ENCODE assay signal across 8 cellular contexts in genomic region chr2:196926562-196927317, GRCh38. TPM values are rescaled to one million over a fixed set of nuclear protein-coding genes. Genes with fewer than 3 reads are reported as not detected.
A peak's percentile ranks its signal among the peaks of the same experiment; 100 is the strongest.
DNase-seq lines count a peak whose midpoint lies in the region; ATAC-seq and TF ChIP-seq lines count a peak whose summit lies in the region.

A gene with protein sequence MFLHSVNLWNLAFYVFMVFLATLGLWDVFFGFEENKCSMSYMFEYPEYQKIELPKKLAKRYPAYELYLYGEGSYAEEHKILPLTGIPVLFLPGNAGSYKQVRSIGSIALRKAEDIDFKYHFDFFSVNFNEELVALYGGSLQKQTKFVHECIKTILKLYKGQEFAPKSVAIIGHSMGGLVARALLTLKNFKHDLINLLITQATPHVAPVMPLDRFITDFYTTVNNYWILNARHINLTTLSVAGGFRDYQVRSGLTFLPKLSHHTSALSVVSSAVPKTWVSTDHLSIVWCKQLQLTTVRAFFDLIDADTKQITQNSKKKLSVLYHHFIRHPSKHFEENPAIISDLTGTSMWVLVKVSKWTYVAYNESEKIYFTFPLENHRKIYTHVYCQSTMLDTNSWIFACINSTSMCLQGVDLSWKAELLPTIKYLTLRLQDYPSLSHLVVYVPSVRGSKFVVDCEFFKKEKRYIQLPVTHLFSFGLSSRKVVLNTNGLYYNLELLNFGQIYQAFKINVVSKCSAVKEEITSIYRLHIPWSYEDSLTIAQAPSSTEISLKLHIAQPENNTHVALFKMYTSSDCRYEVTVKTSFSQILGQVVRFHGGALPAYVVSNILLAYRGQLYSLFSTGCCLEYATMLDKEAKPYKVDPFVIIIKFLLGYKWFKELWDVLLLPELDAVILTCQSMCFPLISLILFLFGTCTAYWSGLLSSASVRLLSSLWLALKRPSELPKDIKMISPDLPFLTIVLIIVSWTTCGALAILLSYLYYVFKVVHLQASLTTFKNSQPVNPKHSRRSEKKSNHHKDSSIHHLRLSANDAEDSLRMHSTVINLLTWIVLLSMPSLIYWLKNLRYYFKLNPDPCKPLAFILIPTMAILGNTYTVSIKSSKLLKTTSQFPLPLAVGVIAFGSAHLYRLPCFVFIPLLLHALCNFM (minus strand): TSS chr2:196926707. CDS start chr2:196926616, 91 bp downstream.

- no peaks in the 10 kb centered on the region for H3K27me3 ChIP-seq in prostate gland (replicated peaks; ENCODE audit: insufficient read depth)

- H3K4me1 ChIP-seq in prostate gland (replicated peaks) (no peaks in the 10 kb centered on the region), urinary bladder (ENCODE audit: insufficient read depth) (no peaks in the 10 kb centered on the region)

- intact Hi-C loops in left ventricle myocardium superior (cut with micrococcal nuclease) (loop anchor here (10.0 kb wide), 1 partner anchor 58 kb away; no protein-coding TSS in a partner anchor), prostate gland (cut with DNase I) (loop anchor here (5.0 kb wide), 1 partner anchor 526 kb away; the partner anchor contains the start of gene COQ10B)

- WGBS in prostate gland = under 1% methylated on average over 39 of the region's 61 CpGs
- WGBS in urinary bladder = under 1% methylated on average over 61 of the region's 61 CpGs

- peak; percentile 82 for ATAC-seq in HG02852 (IDR thresholded peaks at IDR 0.05; ENCODE audit: unreplicated experiment)
- ATAC-seq in left ventricle myocardium superior = peak; percentile 99

- TF ChIP-seq CTCF in GM13977 (IDR thresholded peaks at IDR 0.05; ENCODE audit: extremely low read depth, insufficient read depth, missing control alignments) (no peak), prostate gland (IDR thresholded peaks at IDR 0.05) (peak in 1 of 4 experiments; percentile 20)

- peak within 1 kb of the TSS; percentile 72 to 80 for H3K4me3 ChIP-seq in prostate gland
- peak within 1 kb of the TSS; percentile 61 for H3K4me3 ChIP-seq in urinary bladder (ENCODE audit: low read depth, low read length)

- peak; percentile 87 for TF ChIP-seq POLR2A in prostate gland (IDR thresholded peaks at IDR 0.05)

- in situ Hi-C loops in GM13977 (cut with MboI; ENCODE audit: low pct_unique_long_range_greater_than_20kb, low sequenced_read_pairs, unreplicated experiment) = no loop called here

- DNase-seq in GM13977 (ENCODE audit: low spot score) (peak; percentile 92), NCI-H1436 treated with DMSO at 0.1 percent for 48 hours (lab: John Stamatoyannopoulos, UW) (peak; percentile 62), T-helper 1 cell (peak; percentile 72 to 89 (median 78)), amniotic stem cell (lab: John Stamatoyannopoulos, UW) (peak; percentile 71), left ventricle myocardium superior (peak; percentile 95), prostate gland (ENCODE audit: low spot score) (peak; percentile 87)

- H3K9me3 ChIP-seq in prostate gland = no peaks in the 10 kb centered on the region

- H3K27ac ChIP-seq in prostate gland (peak within 1 kb of the TSS; percentile 87 to 89), urinary bladder (ENCODE audit: low read depth) (peak within 1 kb of the TSS; percentile 96)

- H3K36me3 ChIP-seq in prostate gland = no peaks in the 10 kb centered on the region
- no peaks in the 10 kb centered on the region for H3K36me3 ChIP-seq in urinary bladder (ENCODE audit: insufficient read depth)

RNA-seq across cellular contexts. Expression of the gene that starts here (rescaled TPM):
- total RNA-seq in left ventricle myocardium superior (6.5 TPM), prostate gland (10 to 100 TPM in 1 of 2 donors, 1 to 10 TPM in 1; 8.3 to 12.0 TPM), urinary bladder (72.5 TPM)
- polyA plus RNA-seq in urinary bladder = 3.2 TPM

Comparison
In these comparisons a context has a peak if more than half of its experiments do, and no peak if none do; other contexts are left out.
1. Peak in every context shown above with its lines: DNase-seq, ATAC-seq, H3K4me3 ChIP-seq and H3K27ac ChIP-seq.